ENCODE assay signal across 14 cellular contexts in genomic region chr2:45483997-45484396, GRCh38.
A peak's percentile ranks its signal among the peaks of the same experiment; 100 is the strongest.
DNase-seq lines count a peak whose midpoint lies in the region; ATAC-seq and TF ChIP-seq lines count a peak whose summit lies in the region.
"Had no signal": no experiment of that assay in that cellular context is flagged by ENCODE, and none has a peak within 500 bp of the region (broad histone marks: within the 10 kb centered on the region; RNA-seq: fewer than 3 reads in every experiment).

No MANE protein-coding gene starts in this region.

- H3K4me1 ChIP-seq in Caco-2 = no peaks in the 10 kb centered on the region
- H3K4me1 ChIP-seq: esophagus squamous epithelium had no signal

- intact Hi-C loops in Caco-2 (cut with micrococcal nuclease; ENCODE audit: unreplicated experiment) = no loop called here

- no peaks in the 10 kb centered on the region for H3K9me3 ChIP-seq in Caco-2

- H3K27me3 ChIP-seq in Caco-2 (replicated peaks; ENCODE audit: control insufficient read depth, insufficient read depth, low read length) (no peaks in the 10 kb centered on the region), kidney epithelial cell (ENCODE audit: control insufficient read depth, insufficient read depth, low read length) (no peaks in the 10 kb centered on the region)
- H3K27me3 ChIP-seq: esophagus squamous epithelium had no signal

- H3K27me3 Mint-ChIP-seq in Caco-2 (ENCODE audit: insufficient read depth, unreplicated experiment) (no peaks in the 10 kb centered on the region), HFFc6 (ENCODE audit: insufficient read depth) (no peaks in the 10 kb centered on the region)

- no peaks in the 10 kb centered on the region for H3K36me3 Mint-ChIP-seq in Caco-2 (ENCODE audit: insufficient read depth, unreplicated experiment)
- peaks cover 16% of the 10 kb centered on the region for H3K36me3 Mint-ChIP-seq in HFFc6 (ENCODE audit: low read depth)

- H3K27ac Mint-ChIP-seq in Caco-2 (ENCODE audit: unreplicated experiment) (no peak overlapping the region), HFFc6 (no peak overlapping the region)

- no TSS peak for BruUV-seq in Caco-2 (replicated peaks; lab: Mats Ljungman, UMichigan)

- H3K4me3 ChIP-seq in Caco-2 (ENCODE audit: low read depth, low read length) = no peak overlapping the region
- H3K4me3 ChIP-seq in astrocyte of the spinal cord (ENCODE audit: low read depth, low read length) = no peak overlapping the region
- H3K4me3 ChIP-seq in kidney epithelial cell (ENCODE audit: low read depth, low read length) = no peak overlapping the region
- H3K4me3 ChIP-seq: esophagus squamous epithelium had no signal

- H3K36me3 ChIP-seq in Caco-2 (ENCODE audit: control insufficient read depth, insufficient read depth, low read length) (no peaks in the 10 kb centered on the region), kidney epithelial cell (ENCODE audit: control insufficient read depth, insufficient read depth, low read length) (no peaks in the 10 kb centered on the region)

- in situ Hi-C loops in astrocyte of the spinal cord (cut with HindIII; ENCODE audit: low sequenced_read_pairs) = loop anchor here (25.0 kb wide), 1 partner anchor 497 kb away; no protein-coding TSS in a partner anchor

- TF ChIP-seq CTCF in Caco-2 (IDR thresholded peaks at IDR 0.05; ENCODE audit: insufficient read depth in 1 of 2, low read depth in 1 of 2, low read length in 1 of 2, severe bottlenecking in 1 of 2, unreplicated experiment in 1 of 2) (peak; percentile 23 to 30), HFFc6 (IDR thresholded peaks at IDR 0.05) (peak; percentile 70), astrocyte of the spinal cord (IDR thresholded peaks at IDR 0.05; ENCODE audit: low read depth, low read length) (peak; percentile 22), kidney epithelial cell (IDR thresholded peaks at IDR 0.05; ENCODE audit: insufficient read depth, low read length, poor library complexity, severe bottlenecking) (peak; percentile 35)

- DNase-seq in Caco-2 (no peak), HFFc6 (peak; percentile 3), astrocyte of the spinal cord (ENCODE audit: low read depth, low spot score) (no peak), kidney epithelial cell (ENCODE audit: low read depth) (no peak), NCI-H2081 (lab: John Stamatoyannopoulos, UW) (no peak), hepatic stellate cell (ENCODE audit: low spot score) (no peak)
- no peak for DNase-seq in activated CD4-positive, alpha-beta T cell treated with anti-CD3 and anti-CD28 coated beads for 4 hours
- DNase-seq: activated T-cell treated with anti-CD3 and anti-CD28 coated beads, Interleukin-2, amount 50 U/mL, for 4 hours; esophagus squamous epithelium; left colon; NCI-H2171 treated with DMSO at 0.1 percent for 48 hours; stimulated activated CD4-positive, alpha-beta T cell treated with anti-CD3 and anti-CD28 coated beads, Interleukin-1b, Interleukin-23, amount 100 ng/mL, for 48 hours; stimulated activated naive CD4-positive, alpha-beta T cell had no signal

- no peaks in the 10 kb centered on the region for H3K9me3 Mint-ChIP-seq in Caco-2 (ENCODE audit: unreplicated experiment)
- H3K9me3 Mint-ChIP-seq in HFFc6 = no peaks in the 10 kb centered on the region
- H3K9me3 Mint-ChIP-seq: activated T-cell treated with anti-CD3 and anti-CD28 coated beads, Interleukin-2, amount 50 U/mL, for 4 hours had no signal

- H3K4me3 Mint-ChIP-seq in Caco-2 (ENCODE audit: unreplicated experiment) (no peak overlapping the region), HFFc6 (no peak overlapping the region)
- H3K4me3 Mint-ChIP-seq: activated T-cell treated with anti-CD3 and anti-CD28 coated beads, Interleukin-2, amount 50 U/mL, for 4 hours had no signal

- CTCF ChIA-PET in Caco-2 (lab: Charles Lee) = no interaction called here

- no peak for ATAC-seq in GM18520 (IDR thresholded peaks at IDR 0.05; ENCODE audit: unreplicated experiment)
- ATAC-seq: activated T-cell treated with anti-CD3 and anti-CD28 coated beads, Interleukin-2, amount 50 U/mL, for 4 hours; left colon had no signal

- POLR2A ChIA-PET in Caco-2 (lab: Charles Lee) = no interaction called here

- H3K4me1 Mint-ChIP-seq in Caco-2 (ENCODE audit: low read depth, unreplicated experiment) (no peaks in the 10 kb centered on the region), HFFc6 (ENCODE audit: low read depth) (peaks cover 6% of the 10 kb centered on the region; the same call in 1 of the 2 replicates)
